ENCODE assay signal across 22 cellular contexts in the genomic region with DNA sequence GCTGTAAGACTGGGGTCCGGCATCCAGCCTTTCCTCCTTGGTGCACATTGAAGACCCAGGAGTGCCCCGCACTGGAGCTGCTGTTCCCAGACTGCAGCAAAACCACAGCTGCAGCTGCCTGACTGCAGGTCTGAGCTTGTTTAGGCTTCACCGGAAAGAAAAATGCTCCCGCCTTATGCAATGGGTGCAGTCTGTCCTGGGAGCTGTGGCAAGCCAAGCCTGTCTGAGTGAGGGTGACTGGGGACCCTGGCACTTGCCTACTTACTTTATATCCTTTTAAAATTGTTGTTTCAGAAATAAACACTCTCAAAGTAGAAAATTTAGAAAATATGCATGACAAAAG. TPM values are rescaled to one million over a fixed set of nuclear protein-coding genes. Genes with fewer than 3 reads are reported as not detected.
DNase-seq lines count a peak whose midpoint lies in the region; ATAC-seq, FAIRE-seq and TF ChIP-seq lines count a peak whose summit lies in the region.
"Had no signal": no experiment of that assay in that cellular context is flagged by ENCODE, and none has a peak within 500 bp of the region (broad histone marks: within the 10 kb centered on the region; RNA-seq: fewer than 3 reads in every experiment).

No MANE protein-coding gene starts in this region.

- no peak overlapping the region for H4K8ac ChIP-seq in H1 (ENCODE audit: extremely low read depth, insufficient read depth, low read length)

- CTCF ChIA-PET in H1 (lab: Charles Lee; ENCODE audit: partially characterized antibody) = interaction anchor here (0.6 to 1.4 kb wide), 2 partner anchors 12 to 113 kb away, joined by 3 to 4 read pairs; no protein-coding TSS in a partner anchor

- H3K56ac ChIP-seq in H1 (replicated peaks; ENCODE audit: insufficient read length, low read depth, low read length) = no peak overlapping the region

- H2AFZ ChIP-seq in GM23338 (peak overlapping the region; percentile 69), H1 (ENCODE audit: low read length) (peak overlapping the region; percentile 46; the same call in 1 of the 2 replicates)

- H3K4me3 ChIP-seq in GM23338 = no peak overlapping the region
- no peak overlapping the region for H3K4me3 ChIP-seq in H1 (ENCODE audit: extremely low read depth in 1 of 4, insufficient read depth in 2 of 4, low read depth in 3 of 4, low read length in 4 of 4)
- H3K4me3 ChIP-seq: heart right ventricle, left lung, mucosa of descending colon, thyroid gland had no signal

- DNase-seq in GM23338 (ENCODE audit: low spot score) (no peak), NCI-H69 (lab: John Stamatoyannopoulos, UW) (peak; percentile 15), H1 (ENCODE audit: low read depth in 1 of 2, low spot score in 2 of 2) (no peak), NCI-H446 treated with DMSO at 0.1 percent for 48 hours (lab: John Stamatoyannopoulos, UW) (no peak), H4 (ENCODE audit: low spot score) (no peak), cerebellum (ENCODE audit: low spot score) (no peak)
- DNase-seq: activated CD4-positive, alpha-beta T cell treated with anti-CD3 and anti-CD28 coated beads, Interleukin-2, amount 10 ng/mL, durations not matched to agents 7 days and 5 days; activated CD8-positive, alpha-beta memory T cell treated with anti-CD3 and anti-CD28 coated beads, Interleukin-2, amount 50 U/mL, for 4 hours; activated naive CD8-positive, alpha-beta T cell treated with anti-CD3 and anti-CD28 coated beads, Interleukin-2, amount 10 ng/mL, durations not matched to agents 7 days and 5 days; heart right ventricle; left lung; mucosa of descending colon; NCI-H1930; NCI-H510A; SHP77; stimulated activated naive CD4-positive, alpha-beta T cell treated with Interleukin-2 at 50 U/mL for 16 hours; thyroid gland had no signal

- no peak; the same call in 2 of the 3 replicates for ATAC-seq in GM23338
- ATAC-seq in stimulated activated memory B cell treated with anti-CD40 and anti-IgM and Interleukin-4, amounts not matched to agents 10 μg/mL and 1 μg/mL and 100 μg/mL, for 72 hours = no peak
- ATAC-seq: left lung had no signal

- no peak overlapping the region for H3K27ac Mint-ChIP-seq in GM23338
- peak overlapping the region; percentile 76 for H3K27ac Mint-ChIP-seq in stimulated activated memory B cell treated with anti-CD40 and anti-IgM and Interleukin-4, amounts not matched to agents 10 μg/mL and 1 μg/mL and 100 μg/mL, for 72 hours
- H3K27ac Mint-ChIP-seq: activated CD4-positive, alpha-beta T cell treated with anti-CD3 and anti-CD28 coated beads, Interleukin-2, amount 10 ng/mL, durations not matched to agents 7 days and 5 days; activated naive CD8-positive, alpha-beta T cell treated with anti-CD3 and anti-CD28 coated beads, Interleukin-2, amount 10 ng/mL, durations not matched to agents 7 days and 5 days; activated T-helper 2 cell treated with anti-CD3 and anti-CD28 coated beads, Interferon-gamma antibody, Interleukin-2, Interleukin-4, amounts not matched to agents 10 μg/mL and 5 μg/mL and 100 μg/mL, durations not matched to agents 14 hours and 24 hours and 36 hours had no signal

- no peak for TF ChIP-seq EP300 in H1 (IDR thresholded peaks at IDR 0.05; ENCODE audit: borderline replicate concordance in 1 of 2, low read depth in 2 of 2, low read length in 2 of 2)

- H2BK20ac ChIP-seq in H1 (ENCODE audit: low read length) = no peak overlapping the region

- no peaks in the 10 kb centered on the region for H3F3A ChIP-seq in GM23338 (replicated peaks; ENCODE audit: low read depth)

- no peak overlapping the region for H3K4me3 Mint-ChIP-seq in GM23338
- no peak overlapping the region for H3K4me3 Mint-ChIP-seq in stimulated activated memory B cell treated with anti-CD40 and anti-IgM and Interleukin-4, amounts not matched to agents 10 μg/mL and 1 μg/mL and 100 μg/mL, for 72 hours
- H3K4me3 Mint-ChIP-seq: activated CD4-positive, alpha-beta T cell treated with anti-CD3 and anti-CD28 coated beads, Interleukin-2, amount 10 ng/mL, durations not matched to agents 7 days and 5 days; activated naive CD8-positive, alpha-beta T cell treated with anti-CD3 and anti-CD28 coated beads, Interleukin-2, amount 10 ng/mL, durations not matched to agents 7 days and 5 days; neural crest cell had no signal

- TF ChIP-seq RAD21 in H1 (IDR thresholded peaks at IDR 0.05 in 1 of 2, conservative IDR thresholded peaks at IDR 0.05 in 1 of 2; ENCODE audit: low read depth in 2 of 2, low read length in 2 of 2) = no peak

- H3K23me2 ChIP-seq in H1 (ENCODE audit: low read depth, low read length) = no peaks in the 10 kb centered on the region; the same call in 1 of the 2 replicates

- H3K27ac ChIP-seq in GM23338 (ENCODE audit: low read depth) = no peak overlapping the region
- H3K27ac ChIP-seq in H1 (ENCODE audit: low read depth, low read length) = no peak overlapping the region
- H3K27ac ChIP-seq: HL-60, left lung, thyroid gland had no signal

- H3K36me3 ChIP-seq in GM23338 (ENCODE audit: insufficient read depth) (no peaks in the 10 kb centered on the region), H1 (ENCODE audit: control insufficient read depth in 2 of 4, insufficient read depth in 4 of 4, low read length in 3 of 4) (no peaks in the 10 kb centered on the region)
- H3K36me3 ChIP-seq: heart right ventricle, left lung, thyroid gland had no signal

- FAIRE-seq in H1 (lab: Jason Lieb, UNC) = no peak
- FAIRE-seq: colon had no signal

- POLR2A ChIA-PET in H1 (lab: Charles Lee; ENCODE audit: partially characterized antibody) = no interaction called here

- no peak overlapping the region for H2AK5ac ChIP-seq in H1 (ENCODE audit: low read depth, low read length)

- WGBS in H1 (ENCODE audit: extremely low coverage in 1 of 2, insufficient coverage in 1 of 2, insufficient read length in 1 of 2, insufficient replicate concordance in 2 of 2, low coverage in 1 of 2, low lambda C conversion rate in 2 of 2, missing lambda C conversion rate in 1 of 2), 2 experiments = 98% methylated on average over 4 of the region's 4 CpGs; no CpG with 5 or more reads in 1 of the 2 experiments

- no peak overlapping the region for H2BK5ac ChIP-seq in H1 (ENCODE audit: low read depth, low read length)

- peaks cover 4% of the 10 kb centered on the region; the same call in 1 of the 3 replicates for H3K4me1 Mint-ChIP-seq in GM23338
- peaks cover 75% of the 10 kb centered on the region for H3K4me1 Mint-ChIP-seq in stimulated activated memory B cell treated with anti-CD40 and anti-IgM and Interleukin-4, amounts not matched to agents 10 μg/mL and 1 μg/mL and 100 μg/mL, for 72 hours
- H3K4me1 Mint-ChIP-seq: neural crest cell had no signal

- no peaks in the 10 kb centered on the region for H3K36me3 Mint-ChIP-seq in GM23338 (ENCODE audit: low read depth)
- no peaks in the 10 kb centered on the region for H3K36me3 Mint-ChIP-seq in stimulated activated memory B cell treated with anti-CD40 and anti-IgM and Interleukin-4, amounts not matched to agents 10 μg/mL and 1 μg/mL and 100 μg/mL, for 72 hours

- no peaks in the 10 kb centered on the region for H3K9me3 ChIP-seq in H1 (ENCODE audit: insufficient read depth in 2 of 2, low read depth in 1 of 2, low read length in 1 of 2)
- H3K9me3 ChIP-seq: heart right ventricle, left lung, mucosa of descending colon, thyroid gland had no signal

- H3K4me1 ChIP-seq in GM23338 (ENCODE audit: insufficient read depth) (no peaks in the 10 kb centered on the region), H1 (replicated peaks in 1 of 4; ENCODE audit: control insufficient read depth in 3 of 4, insufficient read depth in 4 of 4, low read length in 3 of 4) (peaks cover 0 to 3% (median 0%) of the 10 kb centered on the region in 4 experiments; a peak in 2 of 7 replicates)

- H3K23ac ChIP-seq in H1 (ENCODE audit: insufficient read length) = no peak overlapping the region

- H3K9me3 Mint-ChIP-seq in GM23338 = no peaks in the 10 kb centered on the region
- no peaks in the 10 kb centered on the region for H3K9me3 Mint-ChIP-seq in stimulated activated memory B cell treated with anti-CD40 and anti-IgM and Interleukin-4, amounts not matched to agents 10 μg/mL and 1 μg/mL and 100 μg/mL, for 72 hours
- H3K9me3 Mint-ChIP-seq: activated CD4-positive, alpha-beta T cell treated with anti-CD3 and anti-CD28 coated beads, Interleukin-2, amount 10 ng/mL, durations not matched to agents 7 days and 5 days; neural crest cell had no signal

- no peaks in the 10 kb centered on the region for H4K20me1 ChIP-seq in GM23338 (replicated peaks; ENCODE audit: insufficient read depth)
- no peaks in the 10 kb centered on the region for H4K20me1 ChIP-seq in H1 (replicated peaks in 1 of 2; ENCODE audit: control insufficient read depth in 1 of 2, insufficient read depth in 2 of 2, low read length in 2 of 2)

- H2BK120ac ChIP-seq in H1 (replicated peaks; ENCODE audit: low read depth, low read length) = no peak overlapping the region

- H2BK15ac ChIP-seq in H1 (ENCODE audit: low read length) = no peak overlapping the region

- TF ChIP-seq CTCF in GM23338 (conservative IDR thresholded peaks at IDR 0.05; ENCODE audit: low read depth in 2 of 2) = no peak
- no peak for TF ChIP-seq CTCF in H1 (IDR thresholded peaks at IDR 0.05; ENCODE audit: control extremely low read depth in 1 of 3, insufficient read depth in 1 of 3, low read depth in 1 of 3, low read length in 3 of 3)

- H3K18ac ChIP-seq in H1 (ENCODE audit: extremely low read depth, low read length) = no peak overlapping the region

- H3K14ac ChIP-seq in H1 (ENCODE audit: insufficient read length) = no peak overlapping the region

- H4K5ac ChIP-seq in H1 (ENCODE audit: insufficient read length, low read depth, low read length) = no peak overlapping the region

- H3K27me3 ChIP-seq in GM23338 (ENCODE audit: insufficient read depth) (no peaks in the 10 kb centered on the region), H1 (replicated peaks in 1 of 4; ENCODE audit: control insufficient read depth in 3 of 4, extremely low read depth in 1 of 4, insufficient read depth in 3 of 4, low read length in 3 of 4) (no peaks in the 10 kb centered on the region)
- H3K27me3 ChIP-seq: heart right ventricle, left lung, thyroid gland had no signal

- TF ChIP-seq POLR2A in H1 (IDR thresholded peaks at IDR 0.05; ENCODE audit: control extremely low read depth in 1 of 2, low read depth in 2 of 2, low read length in 2 of 2) = no peak

- no peak overlapping the region for H3K9ac ChIP-seq in H1 (replicated peaks in 1 of 4; ENCODE audit: extremely low read depth in 1 of 4, low read depth in 3 of 4, low read length in 3 of 4)

- H4K91ac ChIP-seq in H1 (replicated peaks; ENCODE audit: insufficient read length, low read length) = no peak overlapping the region

- H3K79me2 ChIP-seq in GM23338 (replicated peaks; ENCODE audit: insufficient read depth) (no peaks in the 10 kb centered on the region), H1 (ENCODE audit: control insufficient read depth in 1 of 2, insufficient read depth in 2 of 2, low read length in 2 of 2) (no peaks in the 10 kb centered on the region)

- no peak overlapping the region for H3K4ac ChIP-seq in H1 (replicated peaks; ENCODE audit: insufficient read length, low read depth, low read length)

- H3K79me1 ChIP-seq in H1 (ENCODE audit: low read depth, low read length) = no peaks in the 10 kb centered on the region

- H3K4me2 ChIP-seq in GM23338 (no peak overlapping the region), H1 (ENCODE audit: insufficient read depth in 1 of 2, low read depth in 2 of 2, low read length in 2 of 2) (no peak overlapping the region)

- H3K9me2 ChIP-seq in GM23338 (ENCODE audit: insufficient read depth) = peaks cover 3% of the 10 kb centered on the region; the same call in 1 of the 2 replicates

- H3K27me3 Mint-ChIP-seq in GM23338 (ENCODE audit: insufficient read depth, low read depth, poor library complexity) = peaks cover 3% of the 10 kb centered on the region
- no peaks in the 10 kb centered on the region for H3K27me3 Mint-ChIP-seq in stimulated activated memory B cell treated with anti-CD40 and anti-IgM and Interleukin-4, amounts not matched to agents 10 μg/mL and 1 μg/mL and 100 μg/mL, for 72 hours

- no peak overlapping the region for H2BK12ac ChIP-seq in H1 (ENCODE audit: low read depth, low read length)

RNA-seq across cellular contexts. Expression of gene CD44, which starts 23.3 kb away (rescaled TPM):
- total RNA-seq in GM23338 (2014; rRNA removed; shearing (Covaris generic)) = 8.3 and 10.1 TPM in 2 replicates
- polyA plus RNA-seq in GM23338 (2016; fragmentation: Nextera tagmentation; extraction: Ambion mirVana) (3.8 and 4.0 TPM in 2 replicates), H1 (2011; rRNA removed) (9.9 and 13.7 TPM in 2 replicates)
- 11.8 and 13.4 TPM in 2 replicates for total RNA-seq in H1 (2021; fragmentation: NEBNext Ultra II Directional; extraction: Animal tissue kit (Norgen Biotek cat#: 25700))
- 8.9 TPM for polyA plus RNA-seq in H1 (2011; cell fraction: cytosol; rRNA removed)
- polyA plus RNA-seq in H1 (2011; cell fraction: nucleus; rRNA removed) = 13.7 TPM
- polyA plus RNA-seq in H1 (2012, experiment 1 of 2) = 10.0 to 13.9 TPM (median 12.5 TPM) in 4 replicates
- polyA plus RNA-seq in H1 (2012, experiment 2 of 2) = 4.9 TPM
- 18.4 TPM for polyA plus RNA-seq in H1 (2013, experiment 1 of 2)
- 22.9 TPM for polyA plus RNA-seq in H1 (2013, experiment 2 of 2)
- polyA minus RNA-seq in H1 (2011; rRNA and poly(A)+ RNA removed) = 18.6 and 28.2 TPM in 2 replicates
- polyA minus RNA-seq in H1 (2011; cell fraction: cytosol; rRNA and poly(A)+ RNA removed) = 9.8 TPM
- 25.2 TPM for polyA minus RNA-seq in H1 (2011; cell fraction: nucleus; rRNA and poly(A)+ RNA removed)
- 211 and 238 TPM in 2 replicates for total RNA-seq in H4 (2014; rRNA removed; shearing (Covaris generic))
- 6.0 TPM for total RNA-seq in cerebellum

Comparison
In these comparisons a context has a peak if more than half of its experiments do, and no peak if none do; other contexts are left out.
1. RNA of gene CD44, which starts 23.3 kb away (total RNA-seq): 211 to 238 TPM in H4; 11.8 to 13.4 TPM in H1, 8.3 to 10.1 TPM in GM23338 and 6.0 TPM in cerebellum (single experiment); every median in the first group is over 10 times any median in the second.